In the genomic region with DNA sequence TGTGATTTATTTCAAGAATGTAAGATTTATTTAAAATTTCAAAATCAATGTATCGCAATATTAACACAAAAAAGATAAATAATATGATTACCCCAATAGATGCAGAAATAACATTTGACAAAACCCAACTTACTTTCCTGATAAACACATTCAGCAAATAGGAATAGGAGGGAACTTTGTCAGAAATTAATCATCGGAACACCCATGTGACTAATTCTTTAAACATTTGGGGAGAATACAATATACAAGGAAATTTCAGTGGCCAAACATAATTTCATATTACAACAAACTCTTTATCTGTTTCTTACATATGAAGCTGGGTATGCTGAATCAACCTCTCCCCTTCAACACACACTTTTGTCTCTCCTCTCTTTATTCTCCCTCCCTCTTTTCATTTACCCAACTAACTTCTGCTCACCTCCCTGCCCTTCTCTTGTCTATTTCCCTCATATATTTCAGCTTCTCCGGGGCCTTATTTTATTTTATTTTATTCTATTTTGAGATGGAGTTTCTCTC, we compare ENCODE assay signal across 31 cellular contexts.
"Had no signal": no experiment of that assay in that cellular context is flagged by ENCODE, and none has a peak within 500 bp of the region (broad histone marks: within the 10 kb centered on the region; RNA-seq: fewer than 3 reads in every experiment).

No MANE protein-coding gene starts in this region.

- H3K27ac ChIP-seq: brain microvascular endothelial cell, SJCRH30, SK-N-MC had no signal

- H3K36me3 ChIP-seq: brain microvascular endothelial cell, MG63, SJCRH30 had no signal

- H3K27me3 ChIP-seq: brain microvascular endothelial cell, MG63, SJCRH30 had no signal

- H3K4me1 Mint-ChIP-seq: activated B cell treated with CpG ODN at 0.5 μM for 24 hours; activated naive CD4-positive, alpha-beta T cell treated with anti-CD3 and anti-CD28 coated beads, Interleukin-2, amount 10 ng/mL, durations not matched to agents 7 days and 5 days; activated naive CD8-positive, alpha-beta T cell treated with anti-CD3 and anti-CD28 coated beads, Interleukin-2, amount 50 U/mL, for 24 hours had no signal

- FAIRE-seq: TTC549 had no signal

- H3K4me3 Mint-ChIP-seq: activated B cell treated with CpG ODN at 0.5 μM for 24 hours; activated CD4-positive, alpha-beta memory T cell treated with anti-CD3 and anti-CD28 coated beads for 36 hours; activated naive CD4-positive, alpha-beta T cell treated with anti-CD3 and anti-CD28 coated beads, Interleukin-2, amount 10 ng/mL, durations not matched to agents 7 days and 5 days; activated naive CD8-positive, alpha-beta T cell; activated naive CD8-positive, alpha-beta T cell treated with anti-CD3 and anti-CD28 coated beads, Interleukin-2, amount 50 U/mL, for 24 hours had no signal

- H3K9me3 Mint-ChIP-seq: activated naive CD8-positive, alpha-beta T cell treated with anti-CD3 and anti-CD28 coated beads, Interleukin-2, amount 50 U/mL, for 24 hours had no signal

- H3K9me3 ChIP-seq: SJCRH30 had no signal

- H3K36me3 Mint-ChIP-seq: activated CD4-positive, alpha-beta memory T cell treated with anti-CD3 and anti-CD28 coated beads for 36 hours; activated naive CD4-positive, alpha-beta T cell treated with anti-CD3 and anti-CD28 coated beads, Interleukin-2, amount 10 ng/mL, durations not matched to agents 7 days and 5 days; activated naive CD8-positive, alpha-beta T cell had no signal

- H3K27me3 Mint-ChIP-seq: activated B cell treated with CpG ODN at 0.5 μM for 24 hours; activated CD4-positive, alpha-beta memory T cell treated with anti-CD3 and anti-CD28 coated beads for 36 hours; activated naive CD4-positive, alpha-beta T cell treated with anti-CD3 and anti-CD28 coated beads, Interleukin-2, amount 10 ng/mL, durations not matched to agents 7 days and 5 days; activated naive CD8-positive, alpha-beta T cell; activated naive CD8-positive, alpha-beta T cell treated with anti-CD3 and anti-CD28 coated beads, Interleukin-2, amount 50 U/mL, for 24 hours had no signal

- DNase-seq: activated B cell treated with CpG ODN at 0.5 μM for 24 hours; activated CD4-positive, alpha-beta memory T cell treated with anti-CD3 and anti-CD28 coated beads for 36 hours; activated CD4-positive, alpha-beta T cell treated with anti-CD3 and anti-CD28 coated beads for 4 hours; activated CD4-positive, alpha-beta T cell treated with anti-CD3 and anti-CD28 coated beads, Interleukin-2, amount 50 U/mL, for 1 hour; activated CD4-positive, CD25-positive, alpha-beta regulatory T cell treated with anti-CD3 and anti-CD28 coated beads, Interleukin-2, amount 50 U/mL, for 72 hours; activated CD8-positive, alpha-beta memory T cell treated with anti-CD3 and anti-CD28 coated beads, Interleukin-2, amount 50 U/mL, for 4 hours; activated effector memory CD4-positive, alpha-beta T cell treated with Interleukin-2 at 50 U/mL for 16 hours; activated naive CD4-positive, alpha-beta T cell treated with anti-CD3 and anti-CD28 coated beads, Interleukin-2, amount 10 ng/mL, durations not matched to agents 7 days and 5 days; activated naive CD8-positive, alpha-beta T cell treated with anti-CD3 and anti-CD28 coated beads, Interleukin-2, amount 50 U/mL, for 24 hours; activated T-cell treated with anti-CD3 and anti-CD28 coated beads, Interleukin-2, amount 50 U/mL, for 48 hours; aorta; brain microvascular endothelial cell; Karpas-422; KBM-7; MG63; NCI-H1048; NCI-H1105 treated with DMSO at 0.1 percent for 48 hours; NCI-H1436 treated with DMSO at 0.1 percent for 48 hours; NCI-H1694 treated with DMSO at 0.1 percent for 48 hours; NCI-H2029; NCI-H345; NCI-H524 treated with DMSO at 0.1 percent for 48 hours; NK-92 treated with Interleukin-12 subunit alpha and Interleukin-12 subunit beta, amount 100 ng/mL, for 24 hours; OCI-M1; Right ventricle myocardium superior; RPMI8226; SJCRH30 had no signal

- H3K4me1 ChIP-seq: SJCRH30 had no signal

- H3K27ac Mint-ChIP-seq: activated B cell treated with CpG ODN at 0.5 μM for 24 hours; activated CD4-positive, alpha-beta memory T cell treated with anti-CD3 and anti-CD28 coated beads for 36 hours; activated naive CD4-positive, alpha-beta T cell treated with anti-CD3 and anti-CD28 coated beads, Interleukin-2, amount 10 ng/mL, durations not matched to agents 7 days and 5 days; activated naive CD8-positive, alpha-beta T cell; activated naive CD8-positive, alpha-beta T cell treated with anti-CD3 and anti-CD28 coated beads, Interleukin-2, amount 50 U/mL, for 24 hours had no signal

- H3K4me3 ChIP-seq: MG63, SJCRH30, SK-N-MC had no signal

- ATAC-seq: activated naive CD8-positive, alpha-beta T cell treated with anti-CD3 and anti-CD28 coated beads, Interleukin-2, amount 50 U/mL, for 24 hours; Panc1 had no signal
